In the genomic region with DNA sequence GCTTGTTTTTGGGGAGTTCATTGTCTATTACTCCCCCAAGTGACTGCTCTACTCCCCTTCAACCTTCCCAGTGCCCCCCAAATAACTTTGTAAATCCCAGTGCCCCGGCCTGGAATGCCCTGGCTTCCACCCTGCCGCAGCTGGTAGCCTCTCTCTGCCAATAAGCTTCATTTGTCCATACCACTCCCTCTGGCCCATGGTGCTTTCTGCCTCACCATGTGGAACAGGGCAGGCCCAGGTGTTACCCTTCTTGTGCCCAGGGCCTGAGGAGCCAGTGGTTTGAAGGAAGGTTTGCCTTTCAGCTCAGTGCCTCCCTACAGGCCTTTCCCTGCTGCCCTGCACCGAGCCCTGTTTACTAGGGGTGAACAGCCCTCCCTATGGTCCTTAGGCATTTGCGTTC, we compare ENCODE assay signal across 19 cellular contexts.
DNase-seq lines count a peak whose midpoint lies in the region; ATAC-seq and TF ChIP-seq lines count a peak whose summit lies in the region.
"Had no signal": no experiment of that assay in that cellular context is flagged by ENCODE, and none has a peak within 500 bp of the region (broad histone marks: within the 10 kb centered on the region; RNA-seq: fewer than 3 reads in every experiment).

No MANE protein-coding gene starts in this region.

- H3K9ac ChIP-seq in BLaER1: no peak overlapping the region
- H3K9ac ChIP-seq in HCT116 (ENCODE audit: low read length): no peak overlapping the region
- H3K9ac ChIP-seq: KMS-11, SK-N-SH had no signal

- no peak for TF ChIP-seq RAD21 in HCT116 (IDR thresholded peaks at IDR 0.05; ENCODE audit: low read depth)

- intact Hi-C loops in HCT116 (cut with micrococcal nuclease): no loop called here

- peak overlapping the region; percentile 48 for H3K27ac Mint-ChIP-seq in central memory CD8-positive, alpha-beta T cell (ENCODE audit: low read depth)
- H3K27ac Mint-ChIP-seq in nephron progenitor cell: peak overlapping the region; percentile 94
- H3K27ac Mint-ChIP-seq in naive thymus-derived CD8-positive, alpha-beta T cell: peak overlapping the region in 4 of 10 donors; percentile 15 to 75 (median 52)

- CTCF ChIA-PET in HCT116 (lab: Charles Lee): no interaction called here

- H4K20me1 ChIP-seq in BLaER1 (no peaks in the 10 kb centered on the region), HCT116 (ENCODE audit: insufficient read depth) (no peaks in the 10 kb centered on the region)

- POLR2A ChIA-PET in HCT116 (lab: Charles Lee): no interaction called here
- POLR2A ChIA-PET in naive thymus-derived CD8-positive, alpha-beta T cell (lab: Charles Lee): no interaction called here

- H3K4me2 ChIP-seq in BLaER1: no peak overlapping the region
- H3K4me2 ChIP-seq in HCT116 (ENCODE audit: low read length): no peak overlapping the region
- H3K4me2 ChIP-seq: KMS-11, SK-N-SH had no signal

- H3K9me3 Mint-ChIP-seq in central memory CD8-positive, alpha-beta T cell: peaks cover 6% of the 10 kb centered on the region
- H3K9me3 Mint-ChIP-seq in nephron progenitor cell: peaks cover 26% of the 10 kb centered on the region
- H3K9me3 Mint-ChIP-seq in naive thymus-derived CD8-positive, alpha-beta T cell: peaks cover 6 to 17% (median 10%) of the 10 kb centered on the region in 9 donors

- DNase-seq in HCT116 (ENCODE audit: low read depth, low spot score) (no peak), nephron progenitor cell (no peak)
- no peak for DNase-seq in central memory CD8-positive, alpha-beta T cell (ENCODE audit: low spot score in 2 of 2)
- DNase-seq in naive thymus-derived CD8-positive, alpha-beta T cell: no peak
- DNase-seq in effector memory CD4-positive, alpha-beta T cell: no peak
- DNase-seq: DMS153, EL, MG63, NCI-H1092 treated with DMSO at 0.1 percent for 48 hours, NCI-H2081 treated with DMSO at 0.1 percent for 48 hours, NCI-H510A, NCI-H82, Right ventricle myocardium superior, SK-N-SH had no signal

- no peaks in the 10 kb centered on the region for H3K9me2 ChIP-seq in HCT116 (ENCODE audit: insufficient read depth)
- H3K9me2 ChIP-seq: SK-N-SH had no signal

- no peak for TF ChIP-seq POLR2A in HCT116 (IDR thresholded peaks at IDR 0.05; ENCODE audit: borderline replicate concordance, extremely low read depth, insufficient read depth, insufficient read length)

- H3K36me3 ChIP-seq in BLaER1: peaks cover 38% of the 10 kb centered on the region
- H3K36me3 ChIP-seq in HCT116 (ENCODE audit: control insufficient read depth in 1 of 2, insufficient read depth in 2 of 2, low read length in 2 of 2): peaks cover 13 to 21% of the 10 kb centered on the region in 2 experiments; a peak in 3 of 4 replicates
- H3K36me3 ChIP-seq in effector memory CD4-positive, alpha-beta T cell (ENCODE audit: control insufficient read depth, insufficient read depth, low read length): no peaks in the 10 kb centered on the region

- H3K4me1 ChIP-seq in BLaER1 (peaks cover 20% of the 10 kb centered on the region), HCT116 (ENCODE audit: control insufficient read depth in 1 of 2, insufficient read depth in 2 of 2, low read length in 2 of 2) (no peaks in the 10 kb centered on the region)
- no peaks in the 10 kb centered on the region for H3K4me1 ChIP-seq in effector memory CD4-positive, alpha-beta T cell (ENCODE audit: control insufficient read depth, insufficient read depth, low read length, poor library complexity, severe bottlenecking)
- H3K4me1 ChIP-seq: Peyer's patch had no signal

- H3K79me2 ChIP-seq in HCT116 (ENCODE audit: insufficient read depth, low read length): no peaks in the 10 kb centered on the region

- H3K4me1 Mint-ChIP-seq in central memory CD8-positive, alpha-beta T cell: peaks cover 6% of the 10 kb centered on the region
- peaks cover 50% of the 10 kb centered on the region for H3K4me1 Mint-ChIP-seq in nephron progenitor cell
- H3K4me1 Mint-ChIP-seq in naive thymus-derived CD8-positive, alpha-beta T cell: peaks cover 5 to 15% (median 9%) of the 10 kb centered on the region in 4 donors

- no peak overlapping the region for H3K4me3 ChIP-seq in BLaER1
- H3K4me3 ChIP-seq in HCT116 (replicated peaks in 1 of 2; ENCODE audit: low read depth in 1 of 2, low read length in 2 of 2): no peak overlapping the region
- H3K4me3 ChIP-seq in effector memory CD4-positive, alpha-beta T cell (ENCODE audit: insufficient read depth, low read depth, low read length, poor library complexity, severe bottlenecking): no peak overlapping the region
- H3K4me3 ChIP-seq: MG63, Peyer's patch had no signal

- RAD21 ChIA-PET in HCT116 (lab: Charles Lee; ENCODE audit: low non-redundant PET in 1 of 2, low total read pairs in 2 of 2, uncharacterized antibody in 2 of 2, unreplicated experiment in 2 of 2): no interaction called here

- H3K27me3 ChIP-seq in BLaER1 (no peaks in the 10 kb centered on the region), HCT116 (ENCODE audit: insufficient read depth, low read length) (no peaks in the 10 kb centered on the region)
- H3K27me3 ChIP-seq in effector memory CD4-positive, alpha-beta T cell (replicated peaks; ENCODE audit: control insufficient read depth, insufficient read depth, low read length, poor library complexity, severe bottlenecking): no peaks in the 10 kb centered on the region
- H3K27me3 ChIP-seq: MG63, Peyer's patch had no signal

- H3K27me3 Mint-ChIP-seq in central memory CD8-positive, alpha-beta T cell: no peaks in the 10 kb centered on the region
- peaks cover 9% of the 10 kb centered on the region for H3K27me3 Mint-ChIP-seq in nephron progenitor cell (ENCODE audit: low read depth, poor library complexity)
- H3K27me3 Mint-ChIP-seq in naive thymus-derived CD8-positive, alpha-beta T cell: no peaks in the 10 kb centered on the region

- H3K4me3 Mint-ChIP-seq in central memory CD8-positive, alpha-beta T cell: no peak overlapping the region
- no peak overlapping the region for H3K4me3 Mint-ChIP-seq in nephron progenitor cell
- H3K4me3 Mint-ChIP-seq in naive thymus-derived CD8-positive, alpha-beta T cell: no peak overlapping the region
- H3K4me3 Mint-ChIP-seq: CD14-positive monocyte had no signal

- H3K9me3 ChIP-seq in BLaER1 (no peaks in the 10 kb centered on the region), HCT116 (ENCODE audit: control insufficient read depth in 1 of 2, insufficient read depth in 1 of 2, low read depth in 1 of 2, low read length in 2 of 2) (no peaks in the 10 kb centered on the region; a peak in 1 of 4 replicates)
- no peaks in the 10 kb centered on the region for H3K9me3 ChIP-seq in effector memory CD4-positive, alpha-beta T cell (ENCODE audit: control insufficient read depth, low read length)
- H3K9me3 ChIP-seq: Peyer's patch, SK-N-SH had no signal

- no peak overlapping the region for H2AFZ ChIP-seq in HCT116 (ENCODE audit: low read depth, low read length, poor library complexity, severe bottlenecking)

- 0 out of 2 replicates have a peak, but pooled peaks have one; percentile 24 for ATAC-seq in HCT116
- ATAC-seq in central memory CD8-positive, alpha-beta T cell (replicated peaks; ENCODE audit: extremely low read depth, poor library complexity, severe bottlenecking): no peak
- no peak for ATAC-seq in HG03159 (IDR thresholded peaks at IDR 0.05; ENCODE audit: unreplicated experiment)
- no peak for ATAC-seq in naive thymus-derived CD8-positive, alpha-beta T cell

- TF ChIP-seq CTCF in HCT116 (IDR thresholded peaks at IDR 0.05 in 2 of 3, conservative IDR thresholded peaks at IDR 0.05 in 1 of 3; ENCODE audit: borderline replicate concordance in 1 of 3, insufficient read depth in 1 of 3, low read depth in 2 of 3, low read length in 2 of 3) (no peak), nephron progenitor cell (IDR thresholded peaks at IDR 0.05) (no peak)

- H3K27ac ChIP-seq in BLaER1: 0 out of 2 replicates have a peak overlapping the region, but pooled peaks have one; percentile 14
- no peak overlapping the region for H3K27ac ChIP-seq in HCT116 (ENCODE audit: low read depth, low read length)
- H3K27ac ChIP-seq in effector memory CD4-positive, alpha-beta T cell (ENCODE audit: insufficient read depth, low read length, poor library complexity, severe bottlenecking): no peak overlapping the region
- H3K27ac ChIP-seq: KMS-11, Peyer's patch had no signal

- BruUV-seq in HCT116 (replicated peaks; lab: Mats Ljungman, UMichigan): no TSS peak

- peaks cover 2% of the 10 kb centered on the region for H3K36me3 Mint-ChIP-seq in central memory CD8-positive, alpha-beta T cell (ENCODE audit: insufficient read depth)
- peaks cover 59% of the 10 kb centered on the region for H3K36me3 Mint-ChIP-seq in nephron progenitor cell (ENCODE audit: low read depth)
- peaks cover 7 to 35% (median 31%) of the 10 kb centered on the region in 3 donors for H3K36me3 Mint-ChIP-seq in naive thymus-derived CD8-positive, alpha-beta T cell

TF ChIP-seq in HCT116, 20 proteins besides CTCF, POLR2A, EP300 and RAD21 (continues in another document):
- TF ChIP-seq ZFX (IDR thresholded peaks at IDR 0.05): no peak
- TF ChIP-seq, protein P1, sequence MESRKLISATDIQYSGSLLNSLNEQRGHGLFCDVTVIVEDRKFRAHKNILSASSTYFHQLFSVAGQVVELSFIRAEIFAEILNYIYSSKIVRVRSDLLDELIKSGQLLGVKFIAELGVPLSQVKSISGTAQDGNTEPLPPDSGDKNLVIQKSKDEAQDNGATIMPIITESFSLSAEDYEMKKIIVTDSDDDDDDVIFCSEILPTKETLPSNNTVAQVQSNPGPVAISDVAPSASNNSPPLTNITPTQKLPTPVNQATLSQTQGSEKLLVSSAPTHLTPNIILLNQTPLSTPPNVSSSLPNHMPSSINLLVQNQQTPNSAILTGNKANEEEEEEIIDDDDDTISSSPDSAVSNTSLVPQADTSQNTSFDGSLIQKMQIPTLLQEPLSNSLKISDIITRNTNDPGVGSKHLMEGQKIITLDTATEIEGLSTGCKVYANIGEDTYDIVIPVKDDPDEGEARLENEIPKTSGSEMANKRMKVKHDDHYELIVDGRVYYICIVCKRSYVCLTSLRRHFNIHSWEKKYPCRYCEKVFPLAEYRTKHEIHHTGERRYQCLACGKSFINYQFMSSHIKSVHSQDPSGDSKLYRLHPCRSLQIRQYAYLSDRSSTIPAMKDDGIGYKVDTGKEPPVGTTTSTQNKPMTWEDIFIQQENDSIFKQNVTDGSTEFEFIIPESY (IDR thresholded peaks at IDR 0.05; ENCODE audit: extremely low read depth, insufficient replicate concordance, low read length): no peak
- no peak for TF ChIP-seq EGR1 (IDR thresholded peaks at IDR 0.05; ENCODE audit: low read depth)
- TF ChIP-seq, protein P2, sequence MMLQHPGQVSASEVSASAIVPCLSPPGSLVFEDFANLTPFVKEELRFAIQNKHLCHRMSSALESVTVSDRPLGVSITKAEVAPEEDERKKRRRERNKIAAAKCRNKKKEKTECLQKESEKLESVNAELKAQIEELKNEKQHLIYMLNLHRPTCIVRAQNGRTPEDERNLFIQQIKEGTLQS (IDR thresholded peaks at IDR 0.05): no peak
- no peak for TF ChIP-seq JUND (IDR thresholded peaks at IDR 0.05)
- TF ChIP-seq YY1 (IDR thresholded peaks at IDR 0.05; ENCODE audit: extremely low read depth, insufficient replicate concordance, low read depth, low read length): no peak
- no peak for TF ChIP-seq FOSL1 (IDR thresholded peaks at IDR 0.05; ENCODE audit: low read depth)
- TF ChIP-seq SRF (IDR thresholded peaks at IDR 0.05; ENCODE audit: low read depth): no peak
